Comparison of ENCODE assay signal across 1 cellular context in genomic region chr1:171644805-171645483, GRCh38.
TF ChIP-seq lines count a peak whose summit lies in the region.

No MANE protein-coding gene starts in this region.

TF ChIP-seq in HCT116, 20 proteins besides CTCF, POLR2A, EP300 and RAD21 (continued from another document):
- peak; percentile 86 for TF ChIP-seq TCF7L2 (IDR thresholded peaks at IDR 0.05; ENCODE audit: borderline replicate concordance, extremely low read depth, insufficient read depth, insufficient read length)
- TF ChIP-seq JUND (IDR thresholded peaks at IDR 0.05): no peak
- no peak for TF ChIP-seq ZNF274 (IDR thresholded peaks at IDR 0.05; ENCODE audit: low read depth, low read length)
- TF ChIP-seq FOSL1 (IDR thresholded peaks at IDR 0.05; ENCODE audit: low read depth): no peak
- no peak for TF ChIP-seq SIN3A (IDR thresholded peaks at IDR 0.05; ENCODE audit: low read depth)
- no peak for TF ChIP-seq SP1 (IDR thresholded peaks at IDR 0.05; ENCODE audit: low read depth)
- TF ChIP-seq ZBTB33 (IDR thresholded peaks at IDR 0.05; ENCODE audit: extremely low read depth, insufficient replicate concordance, low read length): no peak
- TF ChIP-seq ELF1 (IDR thresholded peaks at IDR 0.05; ENCODE audit: borderline replicate concordance, low read depth): no peak
- peak; percentile 52 for TF ChIP-seq YY1 (IDR thresholded peaks at IDR 0.05; ENCODE audit: extremely low read depth, insufficient replicate concordance, low read depth, low read length)
- no peak for TF ChIP-seq EZH2 (IDR thresholded peaks at IDR 0.05)
- TF ChIP-seq CBX3 (IDR thresholded peaks at IDR 0.05; ENCODE audit: low read depth): peak; percentile 70
- TF ChIP-seq SRF (IDR thresholded peaks at IDR 0.05; ENCODE audit: low read depth): no peak
TF ChIP-seq in HCT116: peak in this region for 4.
